In the genomic region with DNA sequence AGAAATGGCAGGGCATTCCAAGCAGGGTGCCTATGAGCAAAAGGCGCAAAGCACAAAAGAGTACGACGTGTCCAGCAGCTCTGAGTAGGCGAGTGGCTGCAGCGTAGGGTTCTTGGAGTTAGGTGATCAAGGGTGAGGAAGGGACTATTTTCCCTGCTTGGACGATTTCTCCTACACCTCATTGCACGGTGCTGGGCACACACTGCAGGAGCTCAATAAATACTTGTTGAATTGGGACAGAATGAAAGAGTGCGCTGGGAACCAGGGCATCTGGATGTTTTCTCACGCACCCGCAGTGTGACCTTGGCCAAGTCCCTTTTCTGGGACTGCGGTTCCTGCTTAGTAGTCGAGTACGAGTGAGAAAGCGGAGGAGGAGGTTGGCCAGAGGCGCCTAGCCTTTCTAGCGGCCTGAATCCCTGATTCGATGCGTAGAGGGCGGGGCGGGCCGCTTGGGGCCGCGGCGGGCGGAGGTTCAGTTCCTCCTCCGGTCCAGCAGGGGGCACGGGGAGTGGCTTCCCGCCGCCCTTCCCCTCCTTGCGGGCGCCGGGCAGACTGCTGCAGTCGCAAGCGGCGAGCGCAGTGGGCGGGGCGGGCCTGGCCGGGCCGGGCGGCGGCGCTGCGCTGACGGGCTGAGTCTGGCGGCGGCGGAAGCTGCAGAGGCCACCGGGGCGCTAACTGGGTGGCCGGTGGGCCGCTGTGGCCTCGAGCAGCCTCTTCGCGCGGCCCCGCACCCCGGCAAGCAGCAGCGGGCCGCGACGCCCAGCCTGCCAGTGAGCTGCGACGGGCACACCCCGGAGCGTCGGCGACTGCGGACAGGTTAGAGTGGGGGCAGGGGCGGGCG, we compare ENCODE assay signal across 8 cellular contexts. TPM values are rescaled to one million over a fixed set of nuclear protein-coding genes. Genes with fewer than 3 reads are reported as not detected.
DNase-seq lines count a peak whose midpoint lies in the region; ATAC-seq and TF ChIP-seq lines count a peak whose summit lies in the region.

A gene (plus strand): TSS at position 560 of the 841 bp plus-strand sequence. CDS start 333 bp downstream, outside the sequence.

- H3K9ac ChIP-seq in SK-N-SH, result peak within 1 kb of the TSS; percentile 63

- TF ChIP-seq POLR2A in GM10847 (IDR thresholded peaks at IDR 0.05; ENCODE audit: extremely low read depth, insufficient read length) (peak; percentile 43), testis (IDR thresholded peaks at IDR 0.05) (peak; percentile 17)

- peak within 1 kb of the TSS; percentile 85 for H3K27ac Mint-ChIP-seq in activated naive CD4-positive, alpha-beta T cell treated with anti-CD3 and anti-CD28 coated beads, Interleukin-2, amount 50 U/mL, for 24 hours

- H3K4me2 ChIP-seq in SK-N-SH (peak within 1 kb of the TSS; percentile 79), osteoblast (ENCODE audit: insufficient read depth, low read length) (peak within 1 kb of the TSS; percentile 91)

- H3K27ac ChIP-seq in SK-N-SH (ENCODE audit: low read depth in 2 of 2, low read length in 1 of 2) (peak within 1 kb of the TSS; percentile 39 to 72; a peak in 3 of 4 replicates), osteoblast (ENCODE audit: low read depth, low read length) (peak within 1 kb of the TSS; percentile 49), testis (peak within 1 kb of the TSS; percentile 76 to 82)

- H3K4me3 ChIP-seq in SK-N-SH (ENCODE audit: low read depth in 2 of 2, low read length in 1 of 2) (peak within 1 kb of the TSS; percentile 67 to 70), osteoblast (ENCODE audit: insufficient read depth, low read length) (peak within 1 kb of the TSS; percentile 81), testis (peak within 1 kb of the TSS; percentile 62 to 76)

- H4K20me1 ChIP-seq in SK-N-SH (ENCODE audit: insufficient read depth), result peaks cover 15% of the 10 kb centered on the region
- H4K20me1 ChIP-seq in osteoblast (ENCODE audit: insufficient read depth, low read length), result peaks cover 4% of the 10 kb centered on the region

- no peak; the same call in 1 of the 2 replicates for TF ChIP-seq RAD21 in SK-N-SH (IDR thresholded peaks at IDR 0.05; ENCODE audit: low read length)

- H3K4me1 ChIP-seq in SK-N-SH (ENCODE audit: control insufficient read depth in 1 of 2, insufficient read depth in 2 of 2, low read depth in 1 of 2, low read length in 1 of 2), result no peaks in the 10 kb centered on the region; a peak in 2 of 4 replicates
- H3K4me1 ChIP-seq in osteoblast (ENCODE audit: insufficient read depth, low read length), result peaks cover 6% of the 10 kb centered on the region
- H3K4me1 ChIP-seq in testis, result peaks cover 2% of the 10 kb centered on the region

- H2AFZ ChIP-seq in SK-N-SH (ENCODE audit: low read depth), result peak within 1 kb of the TSS; percentile 47; the same call in 1 of the 2 replicates
- H2AFZ ChIP-seq in osteoblast (ENCODE audit: low read length), result peak within 1 kb of the TSS; percentile 95

- H3K79me2 ChIP-seq in SK-N-SH (ENCODE audit: insufficient read depth) (peaks cover 46% of the 10 kb centered on the region), osteoblast (ENCODE audit: insufficient read depth, low read length) (peaks cover 45% of the 10 kb centered on the region)

- no peaks in the 10 kb centered on the region for H3K9me3 ChIP-seq in SK-N-SH
- H3K9me3 ChIP-seq in osteoblast (ENCODE audit: low read depth, low read length), result no peaks in the 10 kb centered on the region
- H3K9me3 ChIP-seq in testis, result no peaks in the 10 kb centered on the region

- no peaks in the 10 kb centered on the region for H3K9me3 Mint-ChIP-seq in activated naive CD4-positive, alpha-beta T cell treated with anti-CD3 and anti-CD28 coated beads, Interleukin-2, amount 50 U/mL, for 24 hours

- H3K36me3 ChIP-seq in SK-N-SH (replicated peaks in 1 of 2; ENCODE audit: control insufficient read depth in 1 of 2, insufficient read depth in 2 of 2, low read length in 1 of 2), result no peaks in the 10 kb centered on the region
- no peaks in the 10 kb centered on the region for H3K36me3 ChIP-seq in osteoblast (ENCODE audit: insufficient read depth, low read length)
- H3K36me3 ChIP-seq in testis (ENCODE audit: low read depth, missing control alignments), result no peaks in the 10 kb centered on the region

- no peaks in the 10 kb centered on the region for H3K27me3 Mint-ChIP-seq in activated naive CD4-positive, alpha-beta T cell treated with anti-CD3 and anti-CD28 coated beads, Interleukin-2, amount 50 U/mL, for 24 hours

- WGBS in SK-N-SH (ENCODE audit: low lambda C conversion rate), result 25% methylated on average over 28 of the region's 71 CpGs
- 1 to 3% methylated on average over 6 to 43 of the region's 71 CpGs for WGBS in testis, 2 donors

- peak; percentile 95 for ATAC-seq in HG02588 (IDR thresholded peaks at IDR 0.05; ENCODE audit: unreplicated experiment)

- peaks cover 41% of the 10 kb centered on the region for H3K4me1 Mint-ChIP-seq in activated naive CD4-positive, alpha-beta T cell treated with anti-CD3 and anti-CD28 coated beads, Interleukin-2, amount 50 U/mL, for 24 hours

- H3K36me3 Mint-ChIP-seq in activated naive CD4-positive, alpha-beta T cell treated with anti-CD3 and anti-CD28 coated beads, Interleukin-2, amount 50 U/mL, for 24 hours, result no peaks in the 10 kb centered on the region

- peak within 1 kb of the TSS; percentile 91 for H3K4me3 Mint-ChIP-seq in activated naive CD4-positive, alpha-beta T cell treated with anti-CD3 and anti-CD28 coated beads, Interleukin-2, amount 50 U/mL, for 24 hours

- TF ChIP-seq CTCF in SK-N-SH (IDR thresholded peaks at IDR 0.05) (peak; percentile 51), osteoblast (IDR thresholded peaks at IDR 0.05; ENCODE audit: extremely low read depth, low read depth, low read length) (peak; percentile 44), testis (IDR thresholded peaks at IDR 0.05) (peak; percentile 55 to 78 (median 73))

- POLR2A ChIA-PET in SK-N-SH (lab: Yijun Ruan, JAX), result interaction anchor here (0.9 to 1.6 kb wide), 2 partner anchors 9 kb away, joined by 3 to 11 read pairs; a partner anchor contains a TSS

- H3K27me3 ChIP-seq in SK-N-SH (ENCODE audit: insufficient read depth) (peaks cover 3% of the 10 kb centered on the region; the same call in 1 of the 2 replicates), osteoblast (ENCODE audit: insufficient read depth, low read length) (peaks cover 3% of the 10 kb centered on the region), testis (no peaks in the 10 kb centered on the region)

- peak; percentile 47 for DNase-seq in NCI-H1048 (lab: John Stamatoyannopoulos, UW)
- peak; percentile 90 for DNase-seq in SK-N-SH
- peak; percentile 44 for DNase-seq in glomerular endothelial cell (ENCODE audit: extremely low read depth, low read depth, low spot score)
- peak; percentile 95 for DNase-seq in osteoblast (ENCODE audit: insufficient read length, low spot score, missing footprints)
- peak; percentile 88 for DNase-seq in testis

- CTCF ChIA-PET in SK-N-SH (lab: Yijun Ruan, JAX), result interaction anchor here (1.0 to 2.9 kb wide), 4 partner anchors 9 to 80 kb away, joined by 3 to 15 read pairs (median 4); a partner anchor contains a TSS

- no peaks in the 10 kb centered on the region for H3K9me2 ChIP-seq in SK-N-SH

- intact Hi-C loops in testis (cut with DNase I; ENCODE audit: low total_unique reads), result no loop called here

- no peaks in the 10 kb centered on the region for H3F3A ChIP-seq in SK-N-SH (replicated peaks; ENCODE audit: insufficient read depth)

- no peak for TF ChIP-seq EP300 in SK-N-SH (IDR thresholded peaks at IDR 0.05; ENCODE audit: borderline replicate concordance in 1 of 2, low read depth in 1 of 2, low read length in 1 of 2)

TF ChIP-seq in SK-N-SH, 30 proteins besides CTCF, POLR2A, EP300 and RAD21 (continues in another document):
- TF ChIP-seq NFIC (IDR thresholded peaks at IDR 0.05; ENCODE audit: borderline replicate concordance) (no peak), NRF1 (IDR thresholded peaks at IDR 0.05; ENCODE audit: low read depth, low read length) (peak; percentile 14; the same call in 1 of the 2 replicates), JUND (IDR thresholded peaks at IDR 0.05) (no peak)
- TF ChIP-seq, protein P1, sequence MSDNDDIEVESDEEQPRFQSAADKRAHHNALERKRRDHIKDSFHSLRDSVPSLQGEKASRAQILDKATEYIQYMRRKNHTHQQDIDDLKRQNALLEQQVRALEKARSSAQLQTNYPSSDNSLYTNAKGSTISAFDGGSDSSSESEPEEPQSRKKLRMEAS (IDR thresholded peaks at IDR 0.05; ENCODE audit: low read depth), result no peak
- TF ChIP-seq, protein P2, sequence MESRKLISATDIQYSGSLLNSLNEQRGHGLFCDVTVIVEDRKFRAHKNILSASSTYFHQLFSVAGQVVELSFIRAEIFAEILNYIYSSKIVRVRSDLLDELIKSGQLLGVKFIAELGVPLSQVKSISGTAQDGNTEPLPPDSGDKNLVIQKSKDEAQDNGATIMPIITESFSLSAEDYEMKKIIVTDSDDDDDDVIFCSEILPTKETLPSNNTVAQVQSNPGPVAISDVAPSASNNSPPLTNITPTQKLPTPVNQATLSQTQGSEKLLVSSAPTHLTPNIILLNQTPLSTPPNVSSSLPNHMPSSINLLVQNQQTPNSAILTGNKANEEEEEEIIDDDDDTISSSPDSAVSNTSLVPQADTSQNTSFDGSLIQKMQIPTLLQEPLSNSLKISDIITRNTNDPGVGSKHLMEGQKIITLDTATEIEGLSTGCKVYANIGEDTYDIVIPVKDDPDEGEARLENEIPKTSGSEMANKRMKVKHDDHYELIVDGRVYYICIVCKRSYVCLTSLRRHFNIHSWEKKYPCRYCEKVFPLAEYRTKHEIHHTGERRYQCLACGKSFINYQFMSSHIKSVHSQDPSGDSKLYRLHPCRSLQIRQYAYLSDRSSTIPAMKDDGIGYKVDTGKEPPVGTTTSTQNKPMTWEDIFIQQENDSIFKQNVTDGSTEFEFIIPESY (IDR thresholded peaks at IDR 0.05; ENCODE audit: borderline replicate concordance, low read depth), result no peak

RNA-seq across cellular contexts. Expression of the gene that starts here (rescaled TPM):
- polyA plus RNA-seq in SK-N-SH (2012; rRNA removed) (2.2 and 3.2 TPM in 2 replicates), testis (ENCODE audit: insufficient read depth, low read depth, low replicate concordance) (20.9 TPM)
- polyA plus RNA-seq in SK-N-SH (2012; cell fraction: cytosol; rRNA removed), result 4.0 and 5.3 TPM in 2 replicates
- polyA plus RNA-seq in SK-N-SH (2012; cell fraction: nucleus; rRNA removed), result 2.4 and 5.2 TPM in 2 replicates
- total RNA-seq in glomerular endothelial cell (16.5 and 19.4 TPM in 2 replicates), osteoblast (20.3 and 22.4 TPM in 2 replicates), testis (10 to 100 TPM; 33.8 to 35.6 TPM)

Comparison
In these comparisons a context has a peak if more than half of its experiments do, and no peak if none do; other contexts are left out.
1. Peak in every context shown above with its lines: DNase-seq, ATAC-seq, H3K4me3 ChIP-seq and H3K27ac ChIP-seq.
2. DNase-seq: peak in every context shown above with its lines; median percentile 95 in osteoblast; 90 in SK-N-SH; 88 in testis; 47 in NCI-H1048; 44 in glomerular endothelial cell.